13 cellular contexts compared by ENCODE assay signal in the genomic region with DNA sequence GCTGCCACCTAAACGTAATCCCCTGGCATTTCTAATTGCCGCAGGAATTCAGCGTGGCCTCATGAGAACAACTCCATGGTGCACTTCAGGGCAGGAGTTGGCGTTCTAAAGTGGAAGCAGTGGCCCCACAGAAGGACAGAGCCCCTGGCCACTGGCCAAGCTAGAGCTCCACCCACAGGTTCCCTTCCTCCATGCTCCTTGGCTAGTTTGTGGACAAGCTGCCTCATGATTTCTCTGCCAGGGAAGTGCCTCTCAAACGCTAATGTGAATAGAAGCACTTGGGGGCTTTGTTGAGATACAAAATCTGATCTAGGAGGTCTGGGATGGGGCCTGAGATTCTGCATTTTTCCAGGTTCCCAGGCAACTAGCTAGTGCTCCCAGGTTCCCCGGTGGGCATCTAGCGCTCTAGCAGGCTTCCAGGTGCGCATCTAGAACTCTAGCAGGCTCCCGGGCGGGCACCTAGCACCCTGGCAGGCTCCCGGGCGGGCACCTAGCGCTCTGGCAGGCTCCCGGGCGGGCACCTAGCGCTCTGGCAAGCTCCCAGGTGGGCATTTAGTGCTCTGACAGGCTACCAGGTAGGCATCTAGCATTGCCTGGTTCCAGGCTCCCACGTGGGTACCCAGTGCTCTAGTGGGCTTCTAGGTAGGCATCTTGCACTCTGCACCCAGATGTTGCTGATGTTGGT.
A peak's percentile ranks its signal among the peaks of the same experiment; 100 is the strongest.
DNase-seq lines count a peak whose midpoint lies in the region; ATAC-seq and TF ChIP-seq lines count a peak whose summit lies in the region.
"Had no signal": no experiment of that assay in that cellular context is flagged by ENCODE, and none has a peak within 500 bp of the region (broad histone marks: within the 10 kb centered on the region; RNA-seq: fewer than 3 reads in every experiment).

No MANE protein-coding gene starts in this region.

- H3K27me3 Mint-ChIP-seq in osteocyte (ENCODE audit: unreplicated experiment) = no peaks in the 10 kb centered on the region
- H3K27me3 Mint-ChIP-seq in activated T-cell treated with anti-CD3 and anti-CD28 coated beads, Interleukin-2, amount 50 U/mL, for 24 hours = peaks cover 8% of the 10 kb centered on the region
- H3K27me3 Mint-ChIP-seq: activated CD4-positive, alpha-beta T cell treated with anti-CD3 and anti-CD28 coated beads, Interleukin-2, amount 10 ng/mL, durations not matched to agents 7 days and 5 days had no signal

- H3K4me3 Mint-ChIP-seq in osteocyte (ENCODE audit: unreplicated experiment) = no peak overlapping the region
- no peak overlapping the region for H3K4me3 Mint-ChIP-seq in activated T-cell treated with anti-CD3 and anti-CD28 coated beads, Interleukin-2, amount 50 U/mL, for 24 hours
- H3K4me3 Mint-ChIP-seq: activated CD4-positive, alpha-beta T cell treated with anti-CD3 and anti-CD28 coated beads, Interleukin-2, amount 10 ng/mL, durations not matched to agents 7 days and 5 days had no signal

- peaks cover 44% of the 10 kb centered on the region for H3K36me3 Mint-ChIP-seq in osteocyte (ENCODE audit: unreplicated experiment)
- H3K36me3 Mint-ChIP-seq in activated T-cell treated with anti-CD3 and anti-CD28 coated beads, Interleukin-2, amount 50 U/mL, for 24 hours (ENCODE audit: low read depth) = no peaks in the 10 kb centered on the region
- no peaks in the 10 kb centered on the region for H3K36me3 Mint-ChIP-seq in activated naive CD4-positive, alpha-beta T cell treated with anti-CD3 and anti-CD28 coated beads, Interleukin-2, amount 50 U/mL, for 72 hours

- no peak for ATAC-seq in GM21786 (IDR thresholded peaks at IDR 0.05; ENCODE audit: unreplicated experiment)
- ATAC-seq in activated naive CD4-positive, alpha-beta T cell treated with anti-CD3 and anti-CD28 coated beads, Interleukin-2, amount 50 U/mL, for 72 hours = no peak

- H3K27ac Mint-ChIP-seq in osteocyte (ENCODE audit: unreplicated experiment) = peak overlapping the region; percentile 32
- no peak overlapping the region for H3K27ac Mint-ChIP-seq in activated T-cell treated with anti-CD3 and anti-CD28 coated beads, Interleukin-2, amount 50 U/mL, for 24 hours
- H3K27ac Mint-ChIP-seq in activated naive CD4-positive, alpha-beta T cell treated with anti-CD3 and anti-CD28 coated beads, Interleukin-2, amount 50 U/mL, for 72 hours = no peak overlapping the region
- H3K27ac Mint-ChIP-seq: activated CD4-positive, alpha-beta T cell treated with anti-CD3 and anti-CD28 coated beads, Interleukin-2, amount 10 ng/mL, durations not matched to agents 7 days and 5 days had no signal

- H3K4me1 Mint-ChIP-seq in osteocyte (ENCODE audit: unreplicated experiment) = peaks cover 11% of the 10 kb centered on the region
- no peaks in the 10 kb centered on the region for H3K4me1 Mint-ChIP-seq in activated T-cell treated with anti-CD3 and anti-CD28 coated beads, Interleukin-2, amount 50 U/mL, for 24 hours (ENCODE audit: low read depth)
- H3K4me1 Mint-ChIP-seq: activated CD4-positive, alpha-beta T cell treated with anti-CD3 and anti-CD28 coated beads, Interleukin-2, amount 10 ng/mL, durations not matched to agents 7 days and 5 days had no signal

- DNase-seq in DMS79 treated with DMSO at 0.1 percent for 48 hours (lab: John Stamatoyannopoulos, UW) = peak; percentile 91
- peak; percentile 0 for DNase-seq in OCI-M1 (lab: John Stamatoyannopoulos, UW)
- peak; percentile 1 for DNase-seq in glomerular visceral epithelial cell (ENCODE audit: extremely low spot score)
- DNase-seq in osteocyte (ENCODE audit: extremely low spot score, unreplicated experiment) = no peak
- DNase-seq in activated T-cell treated with anti-CD3 and anti-CD28 coated beads, Interleukin-2, amount 50 U/mL, for 24 hours = no peak
- no peak for DNase-seq in activated naive CD4-positive, alpha-beta T cell treated with anti-CD3 and anti-CD28 coated beads, Interleukin-2, amount 50 U/mL, for 72 hours (ENCODE audit: low spot score in 2 of 2)
- DNase-seq in NCI-H187 (lab: John Stamatoyannopoulos, UW) = no peak
- DNase-seq: activated CD4-positive, alpha-beta T cell treated with anti-CD3 and anti-CD28 coated beads, Interleukin-2, amount 10 ng/mL, durations not matched to agents 7 days and 5 days; IMR-90; Peyer's patch; T-helper 2 cell; uterus had no signal

- TF ChIP-seq CTCF in osteocyte (IDR thresholded peaks at IDR 0.05) = no peak

- no peaks in the 10 kb centered on the region for H3K9me3 Mint-ChIP-seq in osteocyte (ENCODE audit: unreplicated experiment)
- H3K9me3 Mint-ChIP-seq in activated T-cell treated with anti-CD3 and anti-CD28 coated beads, Interleukin-2, amount 50 U/mL, for 24 hours = no peaks in the 10 kb centered on the region
- no peaks in the 10 kb centered on the region for H3K9me3 Mint-ChIP-seq in activated naive CD4-positive, alpha-beta T cell treated with anti-CD3 and anti-CD28 coated beads, Interleukin-2, amount 50 U/mL, for 72 hours
- H3K9me3 Mint-ChIP-seq: activated CD4-positive, alpha-beta T cell treated with anti-CD3 and anti-CD28 coated beads, Interleukin-2, amount 10 ng/mL, durations not matched to agents 7 days and 5 days had no signal

Comparison
In these comparisons a context has a peak if more than half of its experiments do, and no peak if none do; other contexts are left out.
1. DNase-seq: peak in DMS79 treated with DMSO at 0.1 percent for 48 hours (single experiment), OCI-M1 (single experiment) and glomerular visceral epithelial cell (single experiment); none in osteocyte (single experiment), activated T-cell treated with anti-CD3 and anti-CD28 coated beads, Interleukin-2, amount 50 U/mL, for 24 hours (single experiment), activated naive CD4-positive, alpha-beta T cell treated with anti-CD3 and anti-CD28 coated beads, Interleukin-2, amount 50 U/mL, for 72 hours (0 of 2) and NCI-H187 (0 of 2).